In genomic region chr4:86472377-86473019, GRCh38 we compare ENCODE assay signal across 24 cellular contexts.
DNase-seq lines count a peak whose midpoint lies in the region; ATAC-seq, FAIRE-seq and TF ChIP-seq lines count a peak whose summit lies in the region.
"Had no signal": no experiment of that assay in that cellular context is flagged by ENCODE, and none has a peak within 500 bp of the region (broad histone marks: within the 10 kb centered on the region; RNA-seq: fewer than 3 reads in every experiment).

No MANE protein-coding gene starts in this region.

- H3F3A ChIP-seq in DOHH2 (ENCODE audit: control insufficient read depth, insufficient read depth) (no peaks in the 10 kb centered on the region), MM.1S (ENCODE audit: insufficient read depth, low read length) (no peaks in the 10 kb centered on the region)

- no peaks in the 10 kb centered on the region for H3K9me2 ChIP-seq in DOHH2 (replicated peaks; ENCODE audit: control insufficient read depth, low read length)
- H3K9me2 ChIP-seq in MM.1S (replicated peaks; ENCODE audit: insufficient read depth, low read length): no peaks in the 10 kb centered on the region

- H3K4me1 Mint-ChIP-seq in natural killer cell: peaks cover 0 to 6% of the 10 kb centered on the region in 2 donors
- H3K4me1 Mint-ChIP-seq: activated CD4-positive, alpha-beta memory T cell treated with anti-CD3 and anti-CD28 coated beads, Interleukin-2, amount 10 ng/mL, durations not matched to agents 7 days and 5 days; mesothelial cell of epicardium had no signal

- H3K4me3 Mint-ChIP-seq in natural killer cell: no peak overlapping the region
- H3K4me3 Mint-ChIP-seq: activated CD4-positive, alpha-beta memory T cell treated with anti-CD3 and anti-CD28 coated beads, Interleukin-2, amount 10 ng/mL, durations not matched to agents 7 days and 5 days; CD8-positive, alpha-beta T cell; mesothelial cell of epicardium; natural killer cell treated with Interleukin-12 subunit alpha and Interleukin-12 subunit beta and Interleukin-15 and Interleukin-18, amount 100 ng/mL, for 72 hours had no signal

- no peak overlapping the region for H3K27ac Mint-ChIP-seq in natural killer cell
- H3K27ac Mint-ChIP-seq: activated CD4-positive, alpha-beta memory T cell treated with anti-CD3 and anti-CD28 coated beads, Interleukin-2, amount 10 ng/mL, durations not matched to agents 7 days and 5 days; CD8-positive, alpha-beta T cell; mesothelial cell of epicardium; natural killer cell treated with Interleukin-12 subunit alpha and Interleukin-12 subunit beta and Interleukin-15 and Interleukin-18, amount 100 ng/mL, for 72 hours had no signal

- peak overlapping the region; percentile 27 for H3K4me3 ChIP-seq in DOHH2 (ENCODE audit: low read length)
- H3K4me3 ChIP-seq in MM.1S (ENCODE audit: low read length): no peak overlapping the region
- no peak overlapping the region for H3K4me3 ChIP-seq in ectodermal cell (ENCODE audit: insufficient read depth, low read depth, low read length)
- H3K4me3 ChIP-seq in osteoblast (ENCODE audit: insufficient read depth, low read length): no peak overlapping the region
- H3K4me3 ChIP-seq: heart left ventricle, left lung, prostate gland, suprapubic skin, uterus had no signal

- H3K9ac ChIP-seq in MM.1S (ENCODE audit: low read length): no peak overlapping the region

- H3K36me3 ChIP-seq in DOHH2 (ENCODE audit: control insufficient read depth, low read length): no peaks in the 10 kb centered on the region
- no peaks in the 10 kb centered on the region for H3K36me3 ChIP-seq in MM.1S (replicated peaks; ENCODE audit: insufficient read depth, low read length)
- no peaks in the 10 kb centered on the region for H3K36me3 ChIP-seq in ectodermal cell (ENCODE audit: control insufficient read depth, insufficient read depth, low read length)
- H3K36me3 ChIP-seq in osteoblast (ENCODE audit: insufficient read depth, low read length): no peaks in the 10 kb centered on the region
- H3K36me3 ChIP-seq: brain microvascular endothelial cell, heart left ventricle, left lung, prostate gland, suprapubic skin, uterus had no signal

- peak overlapping the region; percentile 36; the same call in 1 of the 2 replicates for H2AFZ ChIP-seq in MM.1S (ENCODE audit: low read length)
- peak overlapping the region; percentile 72 for H2AFZ ChIP-seq in osteoblast (ENCODE audit: low read length)

- ATAC-seq in natural killer cell: no peak
- ATAC-seq: CD8-positive, alpha-beta T cell; heart left ventricle; natural killer cell treated with Interleukin-12 subunit alpha and Interleukin-12 subunit beta and Interleukin-15 and Interleukin-18, amount 100 ng/mL, for 72 hours had no signal

- no peaks in the 10 kb centered on the region for H3K27me3 ChIP-seq in DOHH2 (ENCODE audit: control insufficient read depth, low read length)
- no peaks in the 10 kb centered on the region for H3K27me3 ChIP-seq in MM.1S (replicated peaks; ENCODE audit: insufficient read depth, low read length)
- no peaks in the 10 kb centered on the region for H3K27me3 ChIP-seq in ectodermal cell (ENCODE audit: control insufficient read depth, insufficient read depth, low read length, poor library complexity, severe bottlenecking)
- H3K27me3 ChIP-seq in osteoblast (ENCODE audit: insufficient read depth, low read length): no peaks in the 10 kb centered on the region
- H3K27me3 ChIP-seq: brain microvascular endothelial cell, heart left ventricle, left lung, suprapubic skin, uterus had no signal

- no peaks in the 10 kb centered on the region for H3K36me3 Mint-ChIP-seq in natural killer cell
- H3K36me3 Mint-ChIP-seq: CD8-positive, alpha-beta T cell; mesothelial cell of epicardium; natural killer cell treated with Interleukin-12 subunit alpha and Interleukin-12 subunit beta and Interleukin-15 and Interleukin-18, amount 100 ng/mL, for 72 hours had no signal

- H3K4me2 ChIP-seq in DOHH2 (ENCODE audit: low read length): peak overlapping the region; percentile 42
- no peak overlapping the region for H3K4me2 ChIP-seq in MM.1S (ENCODE audit: low read depth, low read length)
- no peak overlapping the region for H3K4me2 ChIP-seq in osteoblast (ENCODE audit: insufficient read depth, low read length)

- DNase-seq in MM.1S (no peak), osteoblast (ENCODE audit: insufficient read length, low spot score, missing footprints) (no peak), natural killer cell (no peak), GM20000 (ENCODE audit: low spot score) (no peak), frontal cortex (ENCODE audit: low spot score in 2 of 2) (no peak)
- DNase-seq: activated CD4-positive, alpha-beta memory T cell treated with anti-CD3 and anti-CD28 coated beads, Interleukin-2, amount 10 ng/mL, durations not matched to agents 7 days and 5 days; activated effector memory CD4-positive, alpha-beta T cell treated with Interleukin-2 at 50 U/mL for 16 hours; AML-193; brain microvascular endothelial cell; CD8-positive, alpha-beta T cell; cortex of kidney; DMS153; GDM1; heart left ventricle; left lung; NCI-H1417; NCI-H524 treated with DMSO at 0.1 percent for 48 hours; uterus had no signal

- H3K27ac ChIP-seq in DOHH2 (ENCODE audit: low read depth, low read length) (peak overlapping the region; percentile 42), MM.1S (ENCODE audit: low read length) (no peak overlapping the region), ectodermal cell (ENCODE audit: insufficient read depth, low read depth, low read length, poor library complexity, severe bottlenecking) (peak overlapping the region; percentile 51), osteoblast (ENCODE audit: low read depth, low read length) (no peak overlapping the region)
- H3K27ac ChIP-seq: brain microvascular endothelial cell, heart left ventricle, left lung, prostate gland, suprapubic skin had no signal

- FAIRE-seq in frontal cortex (lab: Jason Lieb, UNC): no peak

- H3K4me1 ChIP-seq in DOHH2 (ENCODE audit: control insufficient read depth, low read length) (peaks cover 16% of the 10 kb centered on the region), MM.1S (ENCODE audit: low read length) (no peaks in the 10 kb centered on the region), ectodermal cell (ENCODE audit: control insufficient read depth, insufficient read depth, low read length) (peaks cover 11% of the 10 kb centered on the region), osteoblast (ENCODE audit: insufficient read depth, low read length) (no peaks in the 10 kb centered on the region)
- H3K4me1 ChIP-seq: heart left ventricle, left lung, prostate gland, suprapubic skin, uterus had no signal

- 62 to 80% methylated on average over 1 of the region's 1 CpG for WGBS in ectodermal cell, 2 experiments

- H4K20me1 ChIP-seq in DOHH2 (ENCODE audit: control insufficient read depth, insufficient read depth, low read depth, low read length) (no peaks in the 10 kb centered on the region), MM.1S (ENCODE audit: insufficient read depth, low read length) (no peaks in the 10 kb centered on the region), osteoblast (ENCODE audit: insufficient read depth, low read length) (no peaks in the 10 kb centered on the region)

- intact Hi-C loops in natural killer cell (cut with micrococcal nuclease): no loop called here

- TF ChIP-seq CTCF in DOHH2 (IDR thresholded peaks at IDR 0.05; ENCODE audit: low read depth, low read length, poor library complexity, severe bottlenecking): no peak
- no peak for TF ChIP-seq CTCF in MM.1S (IDR thresholded peaks at IDR 0.05; ENCODE audit: low read length)
- TF ChIP-seq CTCF in osteoblast (IDR thresholded peaks at IDR 0.05; ENCODE audit: extremely low read depth, low read depth, low read length): no peak
- TF ChIP-seq CTCF in natural killer cell (IDR thresholded peaks at IDR 0.05): no peak
- no peak for TF ChIP-seq CTCF in GM20000 (IDR thresholded peaks at IDR 0.05; ENCODE audit: extremely low read depth, missing control alignments)

- H3K27me3 Mint-ChIP-seq in natural killer cell (ENCODE audit: low read depth in 2 of 2): no peaks in the 10 kb centered on the region
- H3K27me3 Mint-ChIP-seq: natural killer cell treated with Interleukin-12 subunit alpha and Interleukin-12 subunit beta and Interleukin-15 and Interleukin-18, amount 100 ng/mL, for 72 hours had no signal

- H3K9me3 Mint-ChIP-seq in natural killer cell: peaks cover 2% of the 10 kb centered on the region in 2 donors
- H3K9me3 Mint-ChIP-seq: activated CD4-positive, alpha-beta memory T cell treated with anti-CD3 and anti-CD28 coated beads, Interleukin-2, amount 10 ng/mL, durations not matched to agents 7 days and 5 days; CD8-positive, alpha-beta T cell; natural killer cell treated with Interleukin-12 subunit alpha and Interleukin-12 subunit beta and Interleukin-15 and Interleukin-18, amount 100 ng/mL, for 72 hours had no signal

- H3K9me3 ChIP-seq in DOHH2 (ENCODE audit: control insufficient read depth, insufficient read depth, low read length) (no peaks in the 10 kb centered on the region), MM.1S (replicated peaks; ENCODE audit: insufficient read depth, low read length) (no peaks in the 10 kb centered on the region), ectodermal cell (ENCODE audit: control insufficient read depth, low read length) (no peaks in the 10 kb centered on the region), osteoblast (ENCODE audit: low read depth, low read length) (no peaks in the 10 kb centered on the region)
- H3K9me3 ChIP-seq: heart left ventricle, left lung, prostate gland, suprapubic skin, uterus had no signal

- H3K79me2 ChIP-seq in DOHH2 (ENCODE audit: control insufficient read depth, low read length): no peaks in the 10 kb centered on the region
- no peaks in the 10 kb centered on the region for H3K79me2 ChIP-seq in MM.1S (ENCODE audit: low read length)
- no peaks in the 10 kb centered on the region for H3K79me2 ChIP-seq in osteoblast (ENCODE audit: insufficient read depth, low read length)

Comparison
In these comparisons a context has a peak if more than half of its experiments do, and no peak if none do; other contexts are left out.
1. H3K27ac ChIP-seq: peak in DOHH2 (single experiment) and ectodermal cell (single experiment); none in MM.1S (single experiment) and osteoblast (single experiment).